8 cellular contexts compared by ENCODE assay signal in genomic region chr5:179530069-179530998, GRCh38. TPM values are rescaled to one million over a fixed set of nuclear protein-coding genes. Genes with fewer than 3 reads are reported as not detected.
DNase-seq lines count a peak whose midpoint lies in the region; ATAC-seq lines count a peak whose summit lies in the region.

No MANE protein-coding gene starts in this region.

- no peak overlapping the region for H3K27ac Mint-ChIP-seq in activated CD4-positive, alpha-beta T cell treated with anti-CD3 and anti-CD28 coated beads, Interleukin-2, amount 10 ng/mL, durations not matched to agents 7 days and 5 days

- H3K9me3 Mint-ChIP-seq in activated CD4-positive, alpha-beta T cell treated with anti-CD3 and anti-CD28 coated beads, Interleukin-2, amount 10 ng/mL, durations not matched to agents 7 days and 5 days = no peaks in the 10 kb centered on the region

- ATAC-seq in GM18517 (IDR thresholded peaks at IDR 0.05; ENCODE audit: unreplicated experiment) = peak; percentile 44
- ATAC-seq in HG03108 (IDR thresholded peaks at IDR 0.05; ENCODE audit: unreplicated experiment) = peak; percentile 67

- H3K4me1 ChIP-seq in mesodermal cell (ENCODE audit: control insufficient read depth, insufficient read depth, low read length, poor library complexity, severe bottlenecking) = no peaks in the 10 kb centered on the region

- H3K9me3 ChIP-seq in mesodermal cell (ENCODE audit: control insufficient read depth, low read length) = no peaks in the 10 kb centered on the region

- DNase-seq in activated CD4-positive, alpha-beta T cell treated with anti-CD3 and anti-CD28 coated beads, Interleukin-2, amount 10 ng/mL, durations not matched to agents 7 days and 5 days = peak; percentile 54
- peak; percentile 48 for DNase-seq in effector CD4-positive, alpha-beta T cell
- DNase-seq in stimulated activated CD8-positive, alpha-beta memory T cell treated with anti-CD3 and anti-CD28 coated beads, Interleukin-2, amount 100 ng/mL, for 1 hour (ENCODE audit: low read depth in 2 of 2) = peak; percentile 44 to 49
- DNase-seq in NCI-H146 treated with DMSO at 0.1 percent for 48 hours (lab: John Stamatoyannopoulos, UW; ENCODE audit: unreplicated experiment) (no peak), NCI-H524 treated with DMSO at 0.1 percent for 48 hours (lab: John Stamatoyannopoulos, UW) (no peak)

- H3K27me3 Mint-ChIP-seq in activated CD4-positive, alpha-beta T cell treated with anti-CD3 and anti-CD28 coated beads, Interleukin-2, amount 10 ng/mL, durations not matched to agents 7 days and 5 days = peaks cover 8% of the 10 kb centered on the region

- H3K36me3 Mint-ChIP-seq in activated CD4-positive, alpha-beta T cell treated with anti-CD3 and anti-CD28 coated beads, Interleukin-2, amount 10 ng/mL, durations not matched to agents 7 days and 5 days (ENCODE audit: low read depth) = peaks cover 4% of the 10 kb centered on the region

- peak overlapping the region; percentile 47 for H3K4me3 Mint-ChIP-seq in activated CD4-positive, alpha-beta T cell treated with anti-CD3 and anti-CD28 coated beads, Interleukin-2, amount 10 ng/mL, durations not matched to agents 7 days and 5 days

- H3K4me3 ChIP-seq in mesodermal cell (ENCODE audit: extremely low read depth, insufficient read depth, low read length, poor library complexity, severe bottlenecking) = peak overlapping the region; percentile 12

- CTCF ChIA-PET in activated CD4-positive, alpha-beta T cell treated with anti-CD3 and anti-CD28 coated beads, Interleukin-2, amount 10 ng/mL, durations not matched to agents 7 days and 5 days (lab: Charles Lee) = interaction anchor here (0.8 kb wide), 1 partner anchor 30 kb away, joined by 3 read pairs; no protein-coding TSS in a partner anchor

- H3K4me1 Mint-ChIP-seq in activated CD4-positive, alpha-beta T cell treated with anti-CD3 and anti-CD28 coated beads, Interleukin-2, amount 10 ng/mL, durations not matched to agents 7 days and 5 days = peaks cover 24% of the 10 kb centered on the region

- POLR2A ChIA-PET in activated CD4-positive, alpha-beta T cell treated with anti-CD3 and anti-CD28 coated beads, Interleukin-2, amount 10 ng/mL, durations not matched to agents 7 days and 5 days (lab: Charles Lee) = no interaction called here

- H3K36me3 ChIP-seq in mesodermal cell (ENCODE audit: control insufficient read depth, insufficient read depth, low read length) = no peaks in the 10 kb centered on the region

- H3K27ac ChIP-seq in mesodermal cell (ENCODE audit: low read depth, low read length, severe bottlenecking) = no peak overlapping the region

- 66% methylated on average over 44 to 54 of the region's 65 CpGs for WGBS in mesodermal cell (ENCODE audit: insufficient coverage in 2 of 2), 2 experiments

RNA-seq across cellular contexts. Expression of gene RUFY1, which starts 20.0 kb away (rescaled TPM):
- 10 to 100 TPM; 50.5 to 53.4 TPM for total RNA-seq in activated CD4-positive, alpha-beta T cell treated with anti-CD3 and anti-CD28 coated beads, Interleukin-2, amount 10 ng/mL, durations not matched to agents 7 days and 5 days
- polyA plus RNA-seq in mesodermal cell (2013, experiment 1 of 2) = 33.7 TPM
- 32.1 TPM for polyA plus RNA-seq in mesodermal cell (2013, experiment 2 of 2)

Comparison
In these comparisons a context has a peak if more than half of its experiments do, and no peak if none do; other contexts are left out.
1. DNase-seq: peak in activated CD4-positive, alpha-beta T cell treated with anti-CD3 and anti-CD28 coated beads, Interleukin-2, amount 10 ng/mL, durations not matched to agents 7 days and 5 days (single experiment), effector CD4-positive, alpha-beta T cell (single experiment) and stimulated activated CD8-positive, alpha-beta memory T cell treated with anti-CD3 and anti-CD28 coated beads, Interleukin-2, amount 100 ng/mL, for 1 hour (2 of 2); none in NCI-H146 treated with DMSO at 0.1 percent for 48 hours (single experiment) and NCI-H524 treated with DMSO at 0.1 percent for 48 hours (single experiment).